In the genomic region with DNA sequence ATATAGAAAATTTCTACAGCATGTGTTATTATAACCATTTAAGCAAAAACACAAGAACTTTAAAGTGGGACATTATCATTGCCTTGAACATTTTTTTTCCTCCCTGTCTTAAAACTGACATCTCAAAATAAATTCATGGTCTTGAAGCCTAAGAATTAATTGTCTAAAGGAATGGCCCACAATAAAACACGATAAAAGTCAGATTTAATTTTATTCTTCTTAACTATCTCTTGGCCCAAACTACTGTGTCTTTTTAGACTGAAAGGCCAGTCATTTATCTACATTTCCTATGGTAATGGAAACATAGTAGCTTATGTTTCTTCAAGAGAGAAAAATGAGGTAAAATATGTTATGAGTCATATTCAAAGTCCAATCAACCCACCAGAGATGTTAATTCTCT, we compare ENCODE assay signal across 1 cellular context.
A peak's percentile ranks its signal among the peaks of the same experiment; 100 is the strongest.
TF ChIP-seq lines count a peak whose summit lies in the region.

No MANE protein-coding gene starts in this region.

TF ChIP-seq in SK-N-SH treated with all-trans-retinoic acid at 6 μM for 48 hours, 23 proteins besides CTCF, POLR2A, EP300 and RAD21 (continued from another document):
- TF ChIP-seq, protein P1, sequence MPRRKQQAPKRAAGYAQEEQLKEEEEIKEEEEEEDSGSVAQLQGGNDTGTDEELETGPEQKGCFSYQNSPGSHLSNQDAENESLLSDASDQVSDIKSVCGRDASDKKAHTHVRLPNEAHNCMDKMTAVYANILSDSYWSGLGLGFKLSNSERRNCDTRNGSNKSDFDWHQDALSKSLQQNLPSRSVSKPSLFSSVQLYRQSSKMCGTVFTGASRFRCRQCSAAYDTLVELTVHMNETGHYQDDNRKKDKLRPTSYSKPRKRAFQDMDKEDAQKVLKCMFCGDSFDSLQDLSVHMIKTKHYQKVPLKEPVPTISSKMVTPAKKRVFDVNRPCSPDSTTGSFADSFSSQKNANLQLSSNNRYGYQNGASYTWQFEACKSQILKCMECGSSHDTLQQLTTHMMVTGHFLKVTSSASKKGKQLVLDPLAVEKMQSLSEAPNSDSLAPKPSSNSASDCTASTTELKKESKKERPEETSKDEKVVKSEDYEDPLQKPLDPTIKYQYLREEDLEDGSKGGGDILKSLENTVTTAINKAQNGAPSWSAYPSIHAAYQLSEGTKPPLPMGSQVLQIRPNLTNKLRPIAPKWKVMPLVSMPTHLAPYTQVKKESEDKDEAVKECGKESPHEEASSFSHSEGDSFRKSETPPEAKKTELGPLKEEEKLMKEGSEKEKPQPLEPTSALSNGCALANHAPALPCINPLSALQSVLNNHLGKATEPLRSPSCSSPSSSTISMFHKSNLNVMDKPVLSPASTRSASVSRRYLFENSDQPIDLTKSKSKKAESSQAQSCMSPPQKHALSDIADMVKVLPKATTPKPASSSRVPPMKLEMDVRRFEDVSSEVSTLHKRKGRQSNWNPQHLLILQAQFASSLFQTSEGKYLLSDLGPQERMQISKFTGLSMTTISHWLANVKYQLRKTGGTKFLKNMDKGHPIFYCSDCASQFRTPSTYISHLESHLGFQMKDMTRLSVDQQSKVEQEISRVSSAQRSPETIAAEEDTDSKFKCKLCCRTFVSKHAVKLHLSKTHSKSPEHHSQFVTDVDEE (CRISPR knock-in tag; IDR thresholded peaks at IDR 0.05), result peak; percentile 88; the same call in 1 of the 2 replicates
- TF ChIP-seq OSR1 (CRISPR knock-in tag; IDR thresholded peaks at IDR 0.05) (no peak), ISL1 (CRISPR knock-in tag; IDR thresholded peaks at IDR 0.05) (peak; percentile 99), BACH2 (CRISPR knock-in tag; IDR thresholded peaks at IDR 0.05; ENCODE audit: borderline replicate concordance) (no peak), ZNF8 (CRISPR knock-in tag; IDR thresholded peaks at IDR 0.05) (peak; percentile 35; the same call in 1 of the 2 replicates), ZFP30 (CRISPR knock-in tag; IDR thresholded peaks at IDR 0.05) (no peak), RARB (CRISPR knock-in tag; IDR thresholded peaks at IDR 0.05) (no peak), PPARA (CRISPR knock-in tag; IDR thresholded peaks at IDR 0.05; ENCODE audit: borderline replicate concordance) (no peak), ZC3H10 (CRISPR knock-in tag; IDR thresholded peaks at IDR 0.05) (peak; percentile 87), ZNF565 (CRISPR knock-in tag; conservative IDR thresholded peaks at IDR 0.05; ENCODE audit: low read depth) (no peak)
- TF ChIP-seq, protein P2, sequence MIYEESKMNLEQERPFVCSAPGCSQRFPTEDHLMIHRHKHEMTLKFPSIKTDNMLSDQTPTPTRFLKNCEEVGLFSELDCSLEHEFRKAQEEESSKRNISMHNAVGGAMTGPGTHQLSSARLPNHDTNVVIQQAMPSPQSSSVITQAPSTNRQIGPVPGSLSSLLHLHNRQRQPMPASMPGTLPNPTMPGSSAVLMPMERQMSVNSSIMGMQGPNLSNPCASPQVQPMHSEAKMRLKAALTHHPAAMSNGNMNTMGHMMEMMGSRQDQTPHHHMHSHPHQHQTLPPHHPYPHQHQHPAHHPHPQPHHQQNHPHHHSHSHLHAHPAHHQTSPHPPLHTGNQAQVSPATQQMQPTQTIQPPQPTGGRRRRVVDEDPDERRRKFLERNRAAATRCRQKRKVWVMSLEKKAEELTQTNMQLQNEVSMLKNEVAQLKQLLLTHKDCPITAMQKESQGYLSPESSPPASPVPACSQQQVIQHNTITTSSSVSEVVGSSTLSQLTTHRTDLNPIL (CRISPR knock-in tag; IDR thresholded peaks at IDR 0.05; ENCODE audit: low read depth), result peak; percentile 89
